ENCODE assay signal across 17 cellular contexts in the genomic region with DNA sequence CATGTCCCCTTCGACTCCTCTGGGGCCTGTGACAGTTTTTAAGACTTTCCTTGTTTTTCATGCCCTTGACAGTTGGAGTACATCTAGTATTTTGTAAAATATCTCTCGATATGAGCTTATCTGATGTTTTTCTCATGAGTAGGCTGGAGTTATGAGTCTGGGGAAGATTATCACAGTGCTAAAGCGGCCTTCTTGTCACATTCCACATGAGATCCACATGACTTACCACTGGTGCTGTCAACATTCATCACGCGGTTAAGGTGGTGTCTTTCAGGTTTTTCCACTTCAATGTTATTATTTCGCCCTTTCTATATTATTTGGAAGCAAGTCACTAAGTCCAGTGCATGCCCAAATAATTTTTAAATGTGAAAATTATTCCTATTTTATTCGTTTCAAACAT. TPM values are rescaled to one million over a fixed set of nuclear protein-coding genes. Genes with fewer than 3 reads are reported as not detected.
DNase-seq lines count a peak whose midpoint lies in the region; ATAC-seq and TF ChIP-seq lines count a peak whose summit lies in the region.
"Had no signal": no experiment of that assay in that cellular context is flagged by ENCODE, and none has a peak within 500 bp of the region (broad histone marks: within the 10 kb centered on the region; RNA-seq: fewer than 3 reads in every experiment).

No MANE protein-coding gene starts in this region.

- no peak overlapping the region for H3K4me3 Mint-ChIP-seq in mesothelial cell of epicardium
- H3K4me3 Mint-ChIP-seq: CD14-positive monocyte; CD4-positive, alpha-beta memory T cell had no signal

- no peaks in the 10 kb centered on the region for H3K36me3 ChIP-seq in smooth muscle cell (ENCODE audit: low read depth)
- H3K36me3 ChIP-seq: BLaER1, HAP-1 had no signal

- H3K27ac ChIP-seq in smooth muscle cell (ENCODE audit: low read depth) (peak overlapping the region; percentile 64), foreskin keratinocyte (no peak overlapping the region)
- H3K27ac ChIP-seq: BLaER1, GM23248 had no signal

- no peak overlapping the region for H3K4me3 ChIP-seq in smooth muscle cell
- H3K4me3 ChIP-seq: BLaER1, GM23248, HAP-1 had no signal

- H3K27me3 ChIP-seq in smooth muscle cell (ENCODE audit: low read depth) (no peaks in the 10 kb centered on the region), foreskin keratinocyte (no peaks in the 10 kb centered on the region)
- H3K27me3 ChIP-seq: BLaER1 had no signal

- H2AFZ ChIP-seq in smooth muscle cell (ENCODE audit: low read depth), result no peak overlapping the region
- H2AFZ ChIP-seq: GM23248 had no signal

- ATAC-seq in esophagus mucosa, result peak; percentile 42
- ATAC-seq in foreskin keratinocyte, result no peak
- ATAC-seq in HG03571 (IDR thresholded peaks at IDR 0.05; ENCODE audit: unreplicated experiment), result no peak

- H3K79me2 ChIP-seq in smooth muscle cell (ENCODE audit: low read depth), result no peaks in the 10 kb centered on the region

- peak overlapping the region; percentile 79 for H3K27ac Mint-ChIP-seq in mesothelial cell of epicardium
- H3K27ac Mint-ChIP-seq: CD14-positive monocyte; CD4-positive, alpha-beta memory T cell had no signal

- no peak overlapping the region for H3K4me2 ChIP-seq in smooth muscle cell
- H3K4me2 ChIP-seq: BLaER1 had no signal

- H4K20me1 ChIP-seq in smooth muscle cell (ENCODE audit: low read depth), result no peaks in the 10 kb centered on the region
- H4K20me1 ChIP-seq: BLaER1 had no signal

- H3K4me1 ChIP-seq in smooth muscle cell (ENCODE audit: low read depth) (no peaks in the 10 kb centered on the region), foreskin keratinocyte (peaks cover 3% of the 10 kb centered on the region)
- H3K4me1 ChIP-seq: BLaER1 had no signal

- H3K36me3 Mint-ChIP-seq in mesothelial cell of epicardium, result no peaks in the 10 kb centered on the region
- H3K36me3 Mint-ChIP-seq: CD14-positive monocyte; CD4-positive, alpha-beta memory T cell had no signal

- TF ChIP-seq CTCF in mesothelial cell of epicardium (IDR thresholded peaks at IDR 0.05; ENCODE audit: unreplicated experiment) (no peak), smooth muscle cell (IDR thresholded peaks at IDR 0.05; ENCODE audit: borderline replicate concordance, insufficient read depth, poor library complexity, severe bottlenecking) (no peak), foreskin keratinocyte (conservative IDR thresholded peaks at IDR 0.05) (no peak)

- H3K9ac ChIP-seq in smooth muscle cell (ENCODE audit: low read depth), result no peak overlapping the region
- H3K9ac ChIP-seq: BLaER1, GM23248 had no signal

- no peak for DNase-seq in mesothelial cell of epicardium (ENCODE audit: low spot score in 2 of 2, unreplicated experiment in 2 of 2)
- DNase-seq in smooth muscle cell (lab: John Stamatoyannopoulos, UW; ENCODE audit: unreplicated experiment), result no peak
- no peak for DNase-seq in GM19240 (ENCODE audit: insufficient read length, low spot score)
- DNase-seq in foreskin keratinocyte, result no peak
- DNase-seq in HUDEP-2 (lab: John Stamatoyannopoulos, UW; ENCODE audit: unreplicated experiment in 76 of 76), result no peak
- DNase-seq: 8988T; CD4-positive, alpha-beta memory T cell; DMS153; DMS79; GDM1; GM23248 had no signal

- H3K9me3 Mint-ChIP-seq in mesothelial cell of epicardium, result no peaks in the 10 kb centered on the region
- H3K9me3 Mint-ChIP-seq: CD14-positive monocyte; CD4-positive, alpha-beta memory T cell had no signal

- H3K27me3 Mint-ChIP-seq in mesothelial cell of epicardium (ENCODE audit: low read depth), result no peaks in the 10 kb centered on the region

- 68% methylated on average over 7 of the region's 7 CpGs for WGBS in smooth muscle cell (ENCODE audit: low lambda C conversion rate)

- no peak for TF ChIP-seq RAD21 in Ishikawa (IDR thresholded peaks at IDR 0.05; ENCODE audit: low read depth)

- no peaks in the 10 kb centered on the region for H3K9me3 ChIP-seq in smooth muscle cell (replicated peaks; ENCODE audit: low read depth)
- H3K9me3 ChIP-seq: BLaER1, HAP-1 had no signal

- H3F3A ChIP-seq in smooth muscle cell (ENCODE audit: low read depth), result no peaks in the 10 kb centered on the region

- no peak for TF ChIP-seq EP300 in Ishikawa (IDR thresholded peaks at IDR 0.05; ENCODE audit: borderline replicate concordance)

- H3K4me1 Mint-ChIP-seq in mesothelial cell of epicardium, result peaks cover 69% of the 10 kb centered on the region

TF ChIP-seq in Ishikawa, 13 proteins besides CTCF, POLR2A, EP300 and RAD21:
- no peak for TF ChIP-seq YY1 (IDR thresholded peaks at IDR 0.05; ENCODE audit: low read depth)
- TF ChIP-seq NFIC (IDR thresholded peaks at IDR 0.05), result no peak
- no peak for TF ChIP-seq TEAD4 (IDR thresholded peaks at IDR 0.05)
- TF ChIP-seq, protein P1, sequence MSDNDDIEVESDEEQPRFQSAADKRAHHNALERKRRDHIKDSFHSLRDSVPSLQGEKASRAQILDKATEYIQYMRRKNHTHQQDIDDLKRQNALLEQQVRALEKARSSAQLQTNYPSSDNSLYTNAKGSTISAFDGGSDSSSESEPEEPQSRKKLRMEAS (IDR thresholded peaks at IDR 0.05), result 0 out of 2 replicates have a peak, but pooled peaks have one; percentile 27
- TF ChIP-seq TAF1 (IDR thresholded peaks at IDR 0.05; ENCODE audit: low read depth), result no peak
- TF ChIP-seq CREB1 (IDR thresholded peaks at IDR 0.05; ENCODE audit: low read depth), result no peak
- TF ChIP-seq EGR1 (IDR thresholded peaks at IDR 0.05), result no peak
- TF ChIP-seq, protein P2, sequence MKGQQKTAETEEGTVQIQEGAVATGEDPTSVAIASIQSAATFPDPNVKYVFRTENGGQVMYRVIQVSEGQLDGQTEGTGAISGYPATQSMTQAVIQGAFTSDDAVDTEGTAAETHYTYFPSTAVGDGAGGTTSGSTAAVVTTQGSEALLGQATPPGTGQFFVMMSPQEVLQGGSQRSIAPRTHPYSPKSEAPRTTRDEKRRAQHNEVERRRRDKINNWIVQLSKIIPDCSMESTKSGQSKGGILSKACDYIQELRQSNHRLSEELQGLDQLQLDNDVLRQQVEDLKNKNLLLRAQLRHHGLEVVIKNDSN (IDR thresholded peaks at IDR 0.05), result peak; percentile 43; the same call in 1 of the 2 replicates
- TF ChIP-seq, protein P3, sequence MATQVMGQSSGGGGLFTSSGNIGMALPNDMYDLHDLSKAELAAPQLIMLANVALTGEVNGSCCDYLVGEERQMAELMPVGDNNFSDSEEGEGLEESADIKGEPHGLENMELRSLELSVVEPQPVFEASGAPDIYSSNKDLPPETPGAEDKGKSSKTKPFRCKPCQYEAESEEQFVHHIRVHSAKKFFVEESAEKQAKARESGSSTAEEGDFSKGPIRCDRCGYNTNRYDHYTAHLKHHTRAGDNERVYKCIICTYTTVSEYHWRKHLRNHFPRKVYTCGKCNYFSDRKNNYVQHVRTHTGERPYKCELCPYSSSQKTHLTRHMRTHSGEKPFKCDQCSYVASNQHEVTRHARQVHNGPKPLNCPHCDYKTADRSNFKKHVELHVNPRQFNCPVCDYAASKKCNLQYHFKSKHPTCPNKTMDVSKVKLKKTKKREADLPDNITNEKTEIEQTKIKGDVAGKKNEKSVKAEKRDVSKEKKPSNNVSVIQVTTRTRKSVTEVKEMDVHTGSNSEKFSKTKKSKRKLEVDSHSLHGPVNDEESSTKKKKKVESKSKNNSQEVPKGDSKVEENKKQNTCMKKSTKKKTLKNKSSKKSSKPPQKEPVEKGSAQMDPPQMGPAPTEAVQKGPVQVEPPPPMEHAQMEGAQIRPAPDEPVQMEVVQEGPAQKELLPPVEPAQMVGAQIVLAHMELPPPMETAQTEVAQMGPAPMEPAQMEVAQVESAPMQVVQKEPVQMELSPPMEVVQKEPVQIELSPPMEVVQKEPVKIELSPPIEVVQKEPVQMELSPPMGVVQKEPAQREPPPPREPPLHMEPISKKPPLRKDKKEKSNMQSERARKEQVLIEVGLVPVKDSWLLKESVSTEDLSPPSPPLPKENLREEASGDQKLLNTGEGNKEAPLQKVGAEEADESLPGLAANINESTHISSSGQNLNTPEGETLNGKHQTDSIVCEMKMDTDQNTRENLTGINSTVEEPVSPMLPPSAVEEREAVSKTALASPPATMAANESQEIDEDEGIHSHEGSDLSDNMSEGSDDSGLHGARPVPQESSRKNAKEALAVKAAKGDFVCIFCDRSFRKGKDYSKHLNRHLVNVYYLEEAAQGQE (IDR thresholded peaks at IDR 0.05; ENCODE audit: low read depth), result no peak
- TF ChIP-seq FOXM1 (IDR thresholded peaks at IDR 0.05; ENCODE audit: borderline replicate concordance, low read depth), result no peak

RNA-seq across cellular contexts. Expression of a gene that starts 17.1 kb away (rescaled TPM):
- 433 TPM for total RNA-seq in esophagus mucosa
- total RNA-seq in mesothelial cell of epicardium, result 126 to 133 TPM (median 132 TPM) in 3 replicates
- total RNA-seq in smooth muscle cell, result 182 and 189 TPM in 2 replicates
- 76.2 and 124 TPM in 2 replicates for polyA plus RNA-seq in smooth muscle cell
- 219 and 253 TPM in 2 replicates for total RNA-seq in foreskin keratinocyte
- 71.4 and 87.8 TPM in 2 replicates for polyA plus RNA-seq in foreskin keratinocyte
